ENCODE assay signal across 10 cellular contexts in the genomic region with DNA sequence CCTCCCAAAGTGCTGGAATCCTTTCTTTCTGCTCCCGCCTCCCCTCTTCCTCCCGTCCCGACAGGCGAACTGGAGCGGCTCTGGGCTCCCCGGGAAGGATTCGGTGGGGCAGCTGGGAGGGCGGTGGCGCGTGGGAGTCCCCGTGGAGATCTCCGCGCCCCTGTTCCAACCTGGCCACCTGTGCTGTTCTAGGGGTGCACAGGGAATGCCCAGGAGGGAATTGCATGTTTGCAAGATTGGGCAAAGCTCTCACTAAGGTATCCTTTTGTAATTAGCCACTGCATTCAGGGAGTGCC. TPM values are rescaled to one million over a fixed set of nuclear protein-coding genes. Genes with fewer than 3 reads are reported as not detected.
DNase-seq lines count a peak whose midpoint lies in the region; ATAC-seq and TF ChIP-seq lines count a peak whose summit lies in the region.
"Had no signal": no experiment of that assay in that cellular context is flagged by ENCODE, and none has a peak within 500 bp of the region (broad histone marks: within the 10 kb centered on the region; RNA-seq: fewer than 3 reads in every experiment).

No MANE protein-coding gene starts in this region.

- no peaks in the 10 kb centered on the region for H3K27me3 ChIP-seq in right atrium auricular region
- H3K27me3 ChIP-seq in lower lobe of right lung (ENCODE audit: low read depth), result no peaks in the 10 kb centered on the region
- H3K27me3 ChIP-seq in transverse colon, result no peaks in the 10 kb centered on the region
- H3K27me3 ChIP-seq: BE2C had no signal

- DNase-seq in right atrium auricular region (ENCODE audit: low spot score), result no peak
- no peak for DNase-seq in Right ventricle myocardium superior
- DNase-seq in activated naive CD8-positive, alpha-beta T cell treated with anti-CD3 and anti-CD28 coated beads for 36 hours, result no peak
- no peak for DNase-seq in lower lobe of right lung
- DNase-seq in transverse colon, result no peak

- intact Hi-C loops in Right ventricle myocardium superior (cut with DNase I) (loop anchor here (5.0 kb wide), 1 partner anchor 39 kb away; no protein-coding TSS in a partner anchor), lower lobe of right lung (cut with DNase I) (no loop called here), transverse colon (cut with DNase I; ENCODE audit: low total_unique reads) (no loop called here)

- TF ChIP-seq CTCF in right atrium auricular region (IDR thresholded peaks at IDR 0.05) (no peak), lower lobe of right lung (IDR thresholded peaks at IDR 0.05) (no peak), transverse colon (IDR thresholded peaks at IDR 0.05) (no peak)

- in situ Hi-C loops in transverse colon (cut with MboI; ENCODE audit: low pct_ligation_motif_present in 1 of 4, low pct_unique_long_range_greater_than_20kb in 1 of 4, low sequenced_read_pairs in 3 of 4), result no loop called here

- H3K4me3 Mint-ChIP-seq in activated naive CD8-positive, alpha-beta T cell treated with anti-CD3 and anti-CD28 coated beads for 36 hours, result peak overlapping the region; percentile 55

- no peaks in the 10 kb centered on the region for H3K36me3 Mint-ChIP-seq in activated naive CD8-positive, alpha-beta T cell treated with anti-CD3 and anti-CD28 coated beads for 36 hours

- no peaks in the 10 kb centered on the region for H3K9me3 ChIP-seq in right atrium auricular region
- no peaks in the 10 kb centered on the region for H3K9me3 ChIP-seq in lower lobe of right lung
- no peaks in the 10 kb centered on the region for H3K9me3 ChIP-seq in transverse colon
- H3K9me3 ChIP-seq: BE2C had no signal

- TF ChIP-seq POLR2A in transverse colon (IDR thresholded peaks at IDR 0.05), result no peak

- H3K4me1 ChIP-seq in right atrium auricular region (peaks cover 0 to 30% of the 10 kb centered on the region in 2 donors), lower lobe of right lung (peaks cover 19% of the 10 kb centered on the region), transverse colon (peaks cover 0 to 10% (median 6%) of the 10 kb centered on the region in 4 donors)

- no peak for TF ChIP-seq EP300 in transverse colon (IDR thresholded peaks at IDR 0.05; ENCODE audit: low read depth)

- H3K36me3 ChIP-seq in right atrium auricular region, result no peaks in the 10 kb centered on the region
- no peaks in the 10 kb centered on the region for H3K36me3 ChIP-seq in lower lobe of right lung
- no peaks in the 10 kb centered on the region for H3K36me3 ChIP-seq in transverse colon
- H3K36me3 ChIP-seq: BE2C had no signal

- ATAC-seq in Right ventricle myocardium superior (ENCODE audit: poor library complexity) (no peak), lower lobe of right lung (no peak), GM21526 (IDR thresholded peaks at IDR 0.05; ENCODE audit: low FRiP score, unreplicated experiment) (no peak), GM19351 (IDR thresholded peaks at IDR 0.05; ENCODE audit: unreplicated experiment) (no peak), HG02763 (IDR thresholded peaks at IDR 0.05; ENCODE audit: unreplicated experiment) (no peak)

- 75% methylated on average over 13 of the region's 13 CpGs; no CpG with 5 or more reads in 1 of the 2 donors for WGBS in transverse colon (ENCODE audit: low coverage in 1 of 2), 2 donors

- H3K27ac ChIP-seq in right atrium auricular region (peak overlapping the region; percentile 64 to 68), lower lobe of right lung (no peak overlapping the region), transverse colon (peak overlapping the region in 3 of 4 donors; percentile 76 to 85 (median 83))

- no peaks in the 10 kb centered on the region for H3K27me3 Mint-ChIP-seq in activated naive CD8-positive, alpha-beta T cell treated with anti-CD3 and anti-CD28 coated beads for 36 hours

- H3K4me1 Mint-ChIP-seq in activated naive CD8-positive, alpha-beta T cell treated with anti-CD3 and anti-CD28 coated beads for 36 hours, result peaks cover 17% of the 10 kb centered on the region

- no peak overlapping the region for H3K27ac Mint-ChIP-seq in activated naive CD8-positive, alpha-beta T cell treated with anti-CD3 and anti-CD28 coated beads for 36 hours

- H3K9me3 Mint-ChIP-seq in activated naive CD8-positive, alpha-beta T cell treated with anti-CD3 and anti-CD28 coated beads for 36 hours, result no peaks in the 10 kb centered on the region
- H3K9me3 Mint-ChIP-seq: activated T-helper 1 cell treated with anti-CD3 and anti-CD28 coated beads, Interleukin-12 subunit alpha, Interleukin-12 subunit beta, Interleukin-2, Interleukin-4 antibody, amounts not matched to agents 30 ng/mL and 10 ng/mL and 1 ng/mL, durations not matched to agents 14 hours and 24 hours and 36 hours had no signal

- H3K4me3 ChIP-seq in right atrium auricular region (peak overlapping the region in 1 of 2 donors; percentile 47), lower lobe of right lung (peak overlapping the region; percentile 51), transverse colon (peak overlapping the region in 2 of 4 donors; percentile 33 to 49)

RNA-seq across cellular contexts. Expression of gene ELF4, which starts 11.2 kb away (rescaled TPM):
- total RNA-seq in right atrium auricular region, result 1 to 10 TPM; 4.1 to 8.6 TPM
- 2.0 TPM for total RNA-seq in Right ventricle myocardium superior
- 10 to 100 TPM; 17.3 to 17.6 TPM for total RNA-seq in activated naive CD8-positive, alpha-beta T cell treated with anti-CD3 and anti-CD28 coated beads for 36 hours
- 24.1 TPM for total RNA-seq in lower lobe of right lung
- 10 to 100 TPM; 20.1 to 56.1 (median 44.2) TPM for total RNA-seq in transverse colon

RNA-seq across cellular contexts. Expression of gene AIFM1, which starts 44.2 kb away (rescaled TPM):
- total RNA-seq in right atrium auricular region (10 to 100 TPM; 35.6 to 86.9 TPM), Right ventricle myocardium superior (142 TPM), lower lobe of right lung (23.1 TPM), transverse colon (10 to 100 TPM in 3 of 4 donors, 1 to 10 TPM in 1; 5.6 to 39.5 (median 28.1) TPM)
- 10 to 100 TPM; 60.1 to 62.7 TPM for total RNA-seq in activated naive CD8-positive, alpha-beta T cell treated with anti-CD3 and anti-CD28 coated beads for 36 hours

RNA-seq across cellular contexts. Expression of gene RAB33A, which starts 50.3 kb away (rescaled TPM):
- total RNA-seq in right atrium auricular region (10 to 100 TPM in 1 of 2 donors, 1 to 10 TPM in 1; 8.3 to 13.4 TPM), Right ventricle myocardium superior (0.24 TPM), lower lobe of right lung (0.59 TPM), transverse colon (1 to 10 TPM in 1 of 4 donors, under 1 TPM in 2, not detected in 1; 0.79 to 6.2 (median 0.82) TPM)
- total RNA-seq in activated naive CD8-positive, alpha-beta T cell treated with anti-CD3 and anti-CD28 coated beads for 36 hours, result 10 to 100 TPM; 22.6 to 26.1 TPM
